ENCODE assay signal across 1 cellular context in the genomic region with DNA sequence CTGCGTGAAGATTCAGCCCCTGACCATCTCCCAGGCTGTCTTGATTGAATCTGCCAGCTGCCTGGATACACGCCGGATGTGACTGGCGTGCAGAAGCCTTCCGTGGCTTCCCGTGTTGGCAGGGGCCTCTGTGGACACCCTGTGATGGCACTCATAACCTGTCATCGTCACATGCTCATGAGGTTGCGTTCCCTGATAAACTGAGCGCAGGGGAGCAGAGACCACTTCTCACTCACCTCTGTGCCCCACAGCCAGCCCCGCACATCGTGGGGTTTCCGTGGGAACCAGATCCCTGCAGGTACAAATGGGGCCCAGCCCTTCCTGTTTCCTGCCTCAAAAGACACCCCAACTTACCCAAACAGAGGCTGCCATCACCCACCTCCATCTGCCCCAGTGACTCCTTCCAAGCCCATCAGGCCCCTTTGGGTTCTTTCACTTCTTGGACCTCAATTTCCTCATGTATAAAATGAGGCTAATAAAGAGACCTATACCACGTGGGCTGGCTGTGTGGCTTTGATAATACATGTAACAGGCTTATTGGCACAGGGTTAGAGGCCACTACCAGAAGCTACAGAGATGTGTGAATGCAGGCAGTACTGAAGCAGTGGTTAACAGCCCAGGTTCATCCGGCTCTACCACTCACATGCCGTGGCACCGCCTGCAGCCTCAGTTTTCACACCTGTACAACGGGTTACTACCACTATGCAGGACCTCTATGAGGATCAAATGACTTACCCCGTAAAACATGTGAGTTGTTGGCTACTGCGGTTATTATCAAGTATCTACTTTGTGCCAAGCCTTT.
TF ChIP-seq lines count a peak whose summit lies in the region.

No MANE protein-coding gene starts in this region.

TF ChIP-seq in HepG2, 621 proteins besides CTCF, POLR2A, EP300 and RAD21:
- no peak for TF ChIP-seq JUND (CRISPR knock-in tag; IDR thresholded peaks at IDR 0.05)
- peak; percentile 59 for TF ChIP-seq ZNF629 (CRISPR knock-in tag; conservative IDR thresholded peaks at IDR 0.05)
